In the genomic region with DNA sequence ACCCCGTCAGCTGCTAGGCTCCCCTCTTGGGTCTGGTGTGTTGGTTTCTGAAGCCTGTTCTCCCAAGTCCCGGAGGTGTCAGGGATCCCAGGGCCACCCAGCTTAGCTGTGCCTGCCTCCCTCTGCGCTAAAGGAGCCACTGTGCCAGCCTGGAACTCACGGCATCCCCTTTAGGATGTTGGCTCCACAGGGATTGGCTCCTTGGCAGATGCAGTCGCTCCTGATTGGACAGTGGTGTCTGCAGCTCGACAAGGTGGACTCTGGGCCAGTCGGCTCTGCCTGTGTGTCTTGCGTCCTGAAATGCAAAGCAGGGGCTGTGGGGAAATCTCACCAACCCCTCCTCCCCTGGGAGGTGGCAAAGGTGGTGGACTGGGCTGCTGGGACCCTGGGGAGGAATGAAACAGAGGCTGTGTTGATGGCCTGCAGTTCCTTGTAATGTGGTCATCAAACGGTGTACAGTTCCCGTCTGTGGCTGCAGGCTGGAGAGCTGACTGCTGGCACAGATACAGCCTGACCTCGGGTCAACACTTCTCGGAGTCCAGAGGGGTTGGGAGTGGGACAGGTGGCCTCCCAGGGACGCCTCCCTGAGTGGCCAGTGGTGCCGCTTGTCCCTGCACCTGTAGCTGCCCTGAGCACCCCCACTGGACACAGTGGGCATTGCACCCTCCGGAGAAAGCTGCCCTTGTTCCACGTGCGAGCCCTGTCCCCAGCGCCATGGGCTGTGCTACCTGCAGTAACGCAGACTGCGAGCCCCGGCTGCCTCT, we compare ENCODE assay signal across 8 cellular contexts. TPM values are rescaled to one million over a fixed set of nuclear protein-coding genes. Genes with fewer than 3 reads are reported as not detected.
DNase-seq lines count a peak whose midpoint lies in the region; ATAC-seq, FAIRE-seq and TF ChIP-seq lines count a peak whose summit lies in the region.

No MANE protein-coding gene starts in this region.

- BruUV-seq in K562 (replicated peaks; lab: Mats Ljungman, UMichigan), result no TSS peak

- H3K4me1 Mint-ChIP-seq in activated CD4-positive, alpha-beta T cell treated with anti-CD3 and anti-CD28 coated beads for 36 hours, result peaks cover 77% of the 10 kb centered on the region
- H3K4me1 Mint-ChIP-seq in immature natural killer cell, result peaks cover 89 to 95% of the 10 kb centered on the region in 2 donors

- no peak overlapping the region for H3K27ac Mint-ChIP-seq in activated CD4-positive, alpha-beta T cell treated with anti-CD3 and anti-CD28 coated beads for 36 hours
- H3K27ac Mint-ChIP-seq in immature natural killer cell, result peak overlapping the region in 4 of 6 donors; percentile 13 to 85 (median 83)

- H3K4me3 Mint-ChIP-seq in activated CD4-positive, alpha-beta T cell treated with anti-CD3 and anti-CD28 coated beads for 36 hours, result no peak overlapping the region
- H3K4me3 Mint-ChIP-seq in immature natural killer cell, result peak overlapping the region in 1 of 5 donors; percentile 31

- H3K27me3 ChIP-seq in Peyer's patch, result no peaks in the 10 kb centered on the region
- peaks cover 0 to 7% of the 10 kb centered on the region in 2 experiments; a peak in 2 of 5 replicates for H3K27me3 ChIP-seq in K562 (ENCODE audit: control insufficient read depth in 2 of 2, insufficient read depth in 2 of 2, low read length in 2 of 2)

- peak; percentile 16 to 50; a peak in 2 of 4 replicates for TF ChIP-seq RAD21 in K562 (CRISPR knock-in tag; conservative IDR thresholded peaks at IDR 0.05 in 1 of 2, IDR thresholded peaks at IDR 0.05 in 1 of 2)

- peak overlapping the region; percentile 9; the same call in 1 of the 2 replicates for H3K4me2 ChIP-seq in K562 (ENCODE audit: insufficient read depth, low read length)

- no peaks in the 10 kb centered on the region for H3K27me3 Mint-ChIP-seq in activated CD4-positive, alpha-beta T cell treated with anti-CD3 and anti-CD28 coated beads for 36 hours
- H3K27me3 Mint-ChIP-seq in immature natural killer cell (ENCODE audit: low read depth in 3 of 3), result peaks cover 0 to 12% (median 2%) of the 10 kb centered on the region in 3 donors

- H3K36me3 Mint-ChIP-seq in activated CD4-positive, alpha-beta T cell treated with anti-CD3 and anti-CD28 coated beads for 36 hours (ENCODE audit: low read depth), result peaks cover 59% of the 10 kb centered on the region
- H3K36me3 Mint-ChIP-seq in immature natural killer cell, result peaks cover 3 to 7% (median 5%) of the 10 kb centered on the region in 3 donors

- peaks cover 49% of the 10 kb centered on the region for H4K20me1 ChIP-seq in K562 (replicated peaks; ENCODE audit: control insufficient read depth, insufficient read depth, low read length)

- H3K9ac ChIP-seq in K562 (ENCODE audit: insufficient read depth in 1 of 2, low read depth in 2 of 2, low read length in 2 of 2), result peak overlapping the region in 1 of 2 experiments; percentile 59; a peak in 2 of 4 replicates

- intact Hi-C loops in activated CD4-positive, alpha-beta T cell treated with anti-CD3 and anti-CD28 coated beads for 36 hours (cut with DNase I, micrococcal nuclease), result no loop called here
- intact Hi-C loops in K562 (cut with micrococcal nuclease), result no loop called here

- ATAC-seq in activated CD4-positive, alpha-beta T cell treated with anti-CD3 and anti-CD28 coated beads for 36 hours, result peak; percentile 55
- ATAC-seq in K562 (peak; percentile 97), GM21447 (IDR thresholded peaks at IDR 0.05; ENCODE audit: unreplicated experiment) (no peak)

- H3K36me3 ChIP-seq in Peyer's patch, result no peaks in the 10 kb centered on the region
- no peaks in the 10 kb centered on the region for H3K36me3 ChIP-seq in K562 (ENCODE audit: control insufficient read depth, insufficient read depth, low read length)

- H2AFZ ChIP-seq in K562 (ENCODE audit: low read depth, low read length), result no peak overlapping the region

- H3K9me3 ChIP-seq in Peyer's patch, result no peaks in the 10 kb centered on the region
- no peaks in the 10 kb centered on the region for H3K9me3 ChIP-seq in K562 (replicated peaks; ENCODE audit: control insufficient read depth, insufficient read depth, low read depth, low read length)

- TF ChIP-seq POLR2A in Peyer's patch (IDR thresholded peaks at IDR 0.05) (no peak), K562 (conservative IDR thresholded peaks at IDR 0.05) (no peak)

- H3K9me1 ChIP-seq in K562 (ENCODE audit: control insufficient read depth, insufficient read depth, low read length), result no peaks in the 10 kb centered on the region

- peak; percentile 81 for FAIRE-seq in K562 (lab: Jason Lieb, UNC)

- H3K9me3 Mint-ChIP-seq in activated CD4-positive, alpha-beta T cell treated with anti-CD3 and anti-CD28 coated beads for 36 hours (ENCODE audit: low read depth), result no peaks in the 10 kb centered on the region
- no peaks in the 10 kb centered on the region for H3K9me3 Mint-ChIP-seq in immature natural killer cell

- POLR2A ChIA-PET in activated CD4-positive, alpha-beta T cell treated with anti-CD3 and anti-CD28 coated beads for 36 hours (lab: Charles Lee), result interaction anchor here (0.6 to 1.0 kb wide), 2 partner anchors 11 to 377 kb away, joined by 3 to 4 read pairs; no protein-coding TSS in a partner anchor
- POLR2A ChIA-PET in K562 (lab: Yijun Ruan, JAX), result interaction anchor here (0.6 to 1.8 kb wide), 10 partner anchors 10 to 250 kb away, joined by 3 to 12 read pairs (median 3); partner anchors contain the start of gene KCNAB2

- H3K4me3 ChIP-seq in Peyer's patch, result no peak overlapping the region
- H3K4me3 ChIP-seq in K562, result no peak overlapping the region

- peak in 5 of 6 experiments; percentile 21 to 62 (median 55) for TF ChIP-seq CTCF in Peyer's patch (IDR thresholded peaks at IDR 0.05)
- TF ChIP-seq CTCF in K562 (IDR thresholded peaks at IDR 0.05 in 2 of 3, conservative IDR thresholded peaks at IDR 0.05 in 1 of 3; ENCODE audit: insufficient read depth in 2 of 3, low read depth in 1 of 3, low read length in 3 of 3), result peak; percentile 84 to 95 (median 87)

- H3K27ac ChIP-seq in Peyer's patch (no peak overlapping the region), K562 (ENCODE audit: extremely low read depth, low read depth, low read length) (no peak overlapping the region)

- TF ChIP-seq EP300 in K562 (IDR thresholded peaks at IDR 0.05; ENCODE audit: low read length), result no peak

- CTCF ChIA-PET in activated CD4-positive, alpha-beta T cell treated with anti-CD3 and anti-CD28 coated beads for 36 hours (lab: Charles Lee), result interaction anchor here (0.7 to 1.8 kb wide), 4 partner anchors 9 to 42 kb away, joined by 3 to 4 read pairs (median 3); partner anchors contain the start of gene NPHP4
- CTCF ChIA-PET in K562 (lab: Yijun Ruan, JAX; ENCODE audit: low intra/inter-chr PET ratio), result no interaction called here

- peak; percentile 53 for DNase-seq in activated CD4-positive, alpha-beta T cell treated with anti-CD3 and anti-CD28 coated beads for 36 hours
- no peak for DNase-seq in activated CD4-positive, alpha-beta T cell treated with anti-CD3 and anti-CD28 coated beads for 1 hour
- DNase-seq in Peyer's patch (peak in 2 of 3 donors; percentile 72 to 75), K562 (ENCODE audit: extremely low read depth in 1 of 4, low spot score in 3 of 4) (peak; percentile 78 to 86 (median 84)), immature natural killer cell (peak in 2 of 3 donors; percentile 22 to 33), foreskin melanocyte (no peak)
- DNase-seq in stimulated activated CD4-positive, alpha-beta T cell treated with anti-CD3 and anti-CD28 coated beads, Interleukin-4, amount 100 ng/mL, for 1 hour, result peak; percentile 47

- H3K4me1 ChIP-seq in Peyer's patch (no peaks in the 10 kb centered on the region), K562 (replicated peaks in 1 of 2; ENCODE audit: control insufficient read depth in 2 of 2, insufficient read depth in 2 of 2, low read length in 2 of 2) (peaks cover 0 to 22% of the 10 kb centered on the region in 2 experiments; a peak in 2 of 5 replicates)

- in situ Hi-C loops in K562 (cut with MboI), result no loop called here

- 8% methylated on average over 21 of the region's 21 CpGs for WGBS in K562 (ENCODE audit: insufficient coverage, low coverage, missing lambda C conversion rate)

- no peaks in the 10 kb centered on the region for H3K79me2 ChIP-seq in K562 (ENCODE audit: control insufficient read depth, insufficient read depth, low read length)

RNA-seq across cellular contexts. Expression of gene KCNAB2, which starts 11.5 kb away (rescaled TPM):
- total RNA-seq in activated CD4-positive, alpha-beta T cell treated with anti-CD3 and anti-CD28 coated beads for 36 hours, result 100 to 1,000 TPM; 231 to 258 TPM
- total RNA-seq in Peyer's patch (10 to 100 TPM in 2 of 4 donors, 1 to 10 TPM in 2; 5.4 to 26.4 (median 10.1) TPM), K562 (2014; rRNA removed) (4.0 and 11.1 TPM in 2 replicates), K562 (2014; rRNA removed; fragmentation: Illumina TruSeq; extraction: Trizol) (7.1 and 7.2 TPM in 2 replicates), K562 (2015; rRNA removed; fragmentation: Illumina TruSeq; extraction: Trizol) (6.1 and 6.4 TPM in 2 replicates), K562 (2021) (14.7 and 15.8 TPM in 2 replicates)
- 23.9 and 48.7 TPM in 2 replicates for total RNA-seq in K562 (2011; cell fraction: chromatin; rRNA removed; ENCODE audit: low replicate concordance)
- total RNA-seq in K562 (2011; cell fraction: nucleolus; rRNA removed), result 31.2 and 38.0 TPM in 2 replicates
- total RNA-seq in K562 (2011; cell fraction: nucleoplasm; rRNA removed), result 23.7 and 24.4 TPM in 2 replicates
- polyA plus RNA-seq in K562 (2011; rRNA removed) (5.8 and 7.4 TPM in 2 replicates), K562 (2014; fragmentation: Illumina TruSeq; extraction: Trizol) (8.1 and 8.2 TPM in 2 replicates), K562 (2014; fragmentation: Nextera tagmentation; extraction: Ambion mirVana) (1 to 10 TPM; 1.8 to 2.4 TPM), K562 (2014; rRNA removed) (8.3 and 10.8 TPM in 2 replicates), immature natural killer cell (10 to 100 TPM; 26.1 to 73.8 (median 42.7) TPM)
- polyA plus RNA-seq in K562 (2011; cell fraction: cytosol; rRNA removed), result 3.5 and 7.3 TPM in 2 replicates
- polyA plus RNA-seq in K562 (2011; cell fraction: nucleus; rRNA removed), result 19.8 and 26.0 TPM in 2 replicates
- polyA plus RNA-seq in K562 (2012), result 11.8 and 15.5 TPM in 2 replicates
- polyA minus RNA-seq in K562 (2011; rRNA and poly(A)+ RNA removed), result 2.0 and 5.5 TPM in 2 replicates
- 3.7 and 4.5 TPM in 2 replicates for polyA minus RNA-seq in K562 (2011; cell fraction: cytosol; rRNA and poly(A)+ RNA removed)
- polyA minus RNA-seq in K562 (2011; cell fraction: nucleus; rRNA and poly(A)+ RNA removed), result 13.6 and 16.0 TPM in 2 replicates

RNA-seq across cellular contexts. Expression of gene NPHP4, which starts 41.9 kb away (rescaled TPM):
- 10 to 100 TPM; 12.9 to 14.1 TPM for total RNA-seq in activated CD4-positive, alpha-beta T cell treated with anti-CD3 and anti-CD28 coated beads for 36 hours
- total RNA-seq in Peyer's patch (10 to 100 TPM in 3 of 4 donors, 1 to 10 TPM in 1; 9.2 to 35.5 (median 18.3) TPM), K562 (2014; rRNA removed) (10.5 and 11.0 TPM in 2 replicates), K562 (2014; rRNA removed; fragmentation: Illumina TruSeq; extraction: Trizol) (3.3 and 4.8 TPM in 2 replicates), K562 (2015; rRNA removed; fragmentation: Illumina TruSeq; extraction: Trizol) (6.2 and 6.9 TPM in 2 replicates), K562 (2021) (23.3 and 26.2 TPM in 2 replicates)
- 82.6 and 164 TPM in 2 replicates for total RNA-seq in K562 (2011; cell fraction: chromatin; rRNA removed; ENCODE audit: low replicate concordance)
- 73.7 and 83.2 TPM in 2 replicates for total RNA-seq in K562 (2011; cell fraction: nucleolus; rRNA removed)
- 59.2 and 65.8 TPM in 2 replicates for total RNA-seq in K562 (2011; cell fraction: nucleoplasm; rRNA removed)
- polyA plus RNA-seq in K562 (2011; rRNA removed) (6.7 and 9.8 TPM in 2 replicates), K562 (2014; fragmentation: Illumina TruSeq; extraction: Trizol) (9.6 and 10.4 TPM in 2 replicates), K562 (2014; fragmentation: Nextera tagmentation; extraction: Ambion mirVana) (under 1 TPM; 0.52 to 0.77 TPM), K562 (2014; rRNA removed) (13.9 and 15.3 TPM in 2 replicates), immature natural killer cell (1 to 10 TPM in 1 of 3 donors, under 1 TPM in 2; 0.59 to 1.4 (median 1.00) TPM)
- 4.6 and 7.6 TPM in 2 replicates for polyA plus RNA-seq in K562 (2011; cell fraction: cytosol; rRNA removed)
- 71.9 and 106 TPM in 2 replicates for polyA plus RNA-seq in K562 (2011; cell fraction: nucleus; rRNA removed)
- polyA plus RNA-seq in K562 (2012), result 12.4 and 19.3 TPM in 2 replicates
- 7.0 and 7.9 TPM in 2 replicates for polyA minus RNA-seq in K562 (2011; rRNA and poly(A)+ RNA removed)
- polyA minus RNA-seq in K562 (2011; cell fraction: cytosol; rRNA and poly(A)+ RNA removed), result 10.7 and 12.6 TPM in 2 replicates
- polyA minus RNA-seq in K562 (2011; cell fraction: nucleus; rRNA and poly(A)+ RNA removed), result 31.6 and 34.4 TPM in 2 replicates

Comparison
In these comparisons a context has a peak if more than half of its experiments do, and no peak if none do; other contexts are left out.
1. DNase-seq: peak in activated CD4-positive, alpha-beta T cell treated with anti-CD3 and anti-CD28 coated beads for 36 hours (single experiment), Peyer's patch (2 of 3), K562 (4 of 4), immature natural killer cell (2 of 3) and stimulated activated CD4-positive, alpha-beta T cell treated with anti-CD3 and anti-CD28 coated beads, Interleukin-4, amount 100 ng/mL, for 1 hour (single experiment); none in activated CD4-positive, alpha-beta T cell treated with anti-CD3 and anti-CD28 coated beads for 1 hour (single experiment) and foreskin melanocyte (single experiment).
2. RNA of gene KCNAB2, which starts 11.5 kb away (total RNA-seq): 231 to 258 TPM in activated CD4-positive, alpha-beta T cell treated with anti-CD3 and anti-CD28 coated beads for 36 hours; 5.4 to 26.4 TPM in Peyer's patch and 4.0 to 48.7 TPM in K562; every median in the first group is over 4 times any median in the second.